ENCODE assay signal across 1 cellular context in the genomic region with DNA sequence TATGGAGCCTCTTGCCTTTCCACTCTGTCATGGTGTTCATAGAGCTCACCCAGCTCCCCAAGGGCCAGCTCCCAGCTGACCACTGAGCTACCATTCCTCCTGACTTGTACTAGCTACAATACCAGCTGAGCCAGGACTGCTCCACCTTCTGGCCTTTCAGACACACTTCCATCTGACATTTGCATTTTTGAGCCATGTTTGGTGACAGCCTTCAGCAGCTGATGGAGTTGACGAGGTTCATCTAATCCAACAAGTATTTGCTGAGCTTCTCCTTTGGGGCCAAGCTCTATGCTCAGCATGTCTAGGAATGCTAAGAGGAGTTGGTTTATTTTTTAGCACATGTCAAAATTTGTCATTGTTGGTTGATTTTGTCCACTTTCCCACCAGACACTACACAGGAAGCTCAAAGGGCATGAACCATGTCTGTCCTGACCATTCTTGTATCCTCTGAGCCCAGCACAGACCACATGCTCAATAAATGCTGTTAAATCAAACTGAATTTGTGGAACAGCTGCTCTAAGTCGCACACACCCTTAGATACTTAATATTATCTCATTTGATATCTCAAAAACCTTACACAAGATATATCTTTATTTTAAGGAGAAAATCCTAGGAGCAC.
TF ChIP-seq lines count a peak whose summit lies in the region.

No MANE protein-coding gene starts in this region.

TF ChIP-seq in liver, 16 proteins besides CTCF, POLR2A, EP300 and RAD21 (continued from another document):
- TF ChIP-seq, protein P1, sequence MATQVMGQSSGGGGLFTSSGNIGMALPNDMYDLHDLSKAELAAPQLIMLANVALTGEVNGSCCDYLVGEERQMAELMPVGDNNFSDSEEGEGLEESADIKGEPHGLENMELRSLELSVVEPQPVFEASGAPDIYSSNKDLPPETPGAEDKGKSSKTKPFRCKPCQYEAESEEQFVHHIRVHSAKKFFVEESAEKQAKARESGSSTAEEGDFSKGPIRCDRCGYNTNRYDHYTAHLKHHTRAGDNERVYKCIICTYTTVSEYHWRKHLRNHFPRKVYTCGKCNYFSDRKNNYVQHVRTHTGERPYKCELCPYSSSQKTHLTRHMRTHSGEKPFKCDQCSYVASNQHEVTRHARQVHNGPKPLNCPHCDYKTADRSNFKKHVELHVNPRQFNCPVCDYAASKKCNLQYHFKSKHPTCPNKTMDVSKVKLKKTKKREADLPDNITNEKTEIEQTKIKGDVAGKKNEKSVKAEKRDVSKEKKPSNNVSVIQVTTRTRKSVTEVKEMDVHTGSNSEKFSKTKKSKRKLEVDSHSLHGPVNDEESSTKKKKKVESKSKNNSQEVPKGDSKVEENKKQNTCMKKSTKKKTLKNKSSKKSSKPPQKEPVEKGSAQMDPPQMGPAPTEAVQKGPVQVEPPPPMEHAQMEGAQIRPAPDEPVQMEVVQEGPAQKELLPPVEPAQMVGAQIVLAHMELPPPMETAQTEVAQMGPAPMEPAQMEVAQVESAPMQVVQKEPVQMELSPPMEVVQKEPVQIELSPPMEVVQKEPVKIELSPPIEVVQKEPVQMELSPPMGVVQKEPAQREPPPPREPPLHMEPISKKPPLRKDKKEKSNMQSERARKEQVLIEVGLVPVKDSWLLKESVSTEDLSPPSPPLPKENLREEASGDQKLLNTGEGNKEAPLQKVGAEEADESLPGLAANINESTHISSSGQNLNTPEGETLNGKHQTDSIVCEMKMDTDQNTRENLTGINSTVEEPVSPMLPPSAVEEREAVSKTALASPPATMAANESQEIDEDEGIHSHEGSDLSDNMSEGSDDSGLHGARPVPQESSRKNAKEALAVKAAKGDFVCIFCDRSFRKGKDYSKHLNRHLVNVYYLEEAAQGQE (IDR thresholded peaks at IDR 0.05): no peak
- TF ChIP-seq NR2F2 (IDR thresholded peaks at IDR 0.05) (no peak), GABPA (IDR thresholded peaks at IDR 0.05 in 1 of 2, conservative IDR thresholded peaks at IDR 0.05 in 1 of 2) (no peak), YY1 (IDR thresholded peaks at IDR 0.05) (no peak)
- TF ChIP-seq, protein P2, sequence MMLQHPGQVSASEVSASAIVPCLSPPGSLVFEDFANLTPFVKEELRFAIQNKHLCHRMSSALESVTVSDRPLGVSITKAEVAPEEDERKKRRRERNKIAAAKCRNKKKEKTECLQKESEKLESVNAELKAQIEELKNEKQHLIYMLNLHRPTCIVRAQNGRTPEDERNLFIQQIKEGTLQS (IDR thresholded peaks at IDR 0.05): no peak
- TF ChIP-seq, protein P3, sequence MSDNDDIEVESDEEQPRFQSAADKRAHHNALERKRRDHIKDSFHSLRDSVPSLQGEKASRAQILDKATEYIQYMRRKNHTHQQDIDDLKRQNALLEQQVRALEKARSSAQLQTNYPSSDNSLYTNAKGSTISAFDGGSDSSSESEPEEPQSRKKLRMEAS (IDR thresholded peaks at IDR 0.05): no peak
